In genomic region chr16:28317040-28317880, GRCh38 we compare ENCODE assay signal across 8 cellular contexts. TPM values are rescaled to one million over a fixed set of nuclear protein-coding genes. Genes with fewer than 3 reads are reported as not detected.
A peak's percentile ranks its signal among the peaks of the same experiment; 100 is the strongest.
DNase-seq lines count a peak whose midpoint lies in the region; ATAC-seq and TF ChIP-seq lines count a peak whose summit lies in the region.

No MANE protein-coding gene starts in this region.

- peak; percentile 23 for DNase-seq in DMS114 treated with DMSO at 0.1 percent for 48 hours (lab: John Stamatoyannopoulos, UW; ENCODE audit: unreplicated experiment)
- DNase-seq in KG1 (lab: John Stamatoyannopoulos, UW), result peak; percentile 12
- DNase-seq in activated CD4-positive, CD25-positive, alpha-beta regulatory T cell (lab: John Stamatoyannopoulos, UW), result peak; percentile 47 to 71 (median 60)
- DNase-seq in breast epithelium (ENCODE audit: low spot score in 2 of 2), result no peak
- DNase-seq in left lung, result peak in 1 of 2 donors; percentile 84
- DNase-seq in stimulated activated CD4-positive, alpha-beta T cell treated with anti-CD3 and anti-CD28 coated beads, TNF-alpha, amount 100 ng/mL, for 4 hours (ENCODE audit: low read depth in 3 of 3), result peak; percentile 50 to 62 (median 55)

- ATAC-seq in left lung (peak; percentile 83), HG03097 (IDR thresholded peaks at IDR 0.05; ENCODE audit: low FRiP score, unreplicated experiment) (no peak), HG02970 (IDR thresholded peaks at IDR 0.05; ENCODE audit: low FRiP score, unreplicated experiment) (no peak)

- H3K27me3 ChIP-seq in breast epithelium (no peaks in the 10 kb centered on the region), left lung (no peaks in the 10 kb centered on the region)

- no peak overlapping the region for H3K27ac ChIP-seq in breast epithelium
- no peak overlapping the region for H3K27ac ChIP-seq in left lung

- H3K9me3 ChIP-seq in breast epithelium (no peaks in the 10 kb centered on the region), left lung (no peaks in the 10 kb centered on the region)

- no peaks in the 10 kb centered on the region for H3K36me3 ChIP-seq in breast epithelium
- no peaks in the 10 kb centered on the region for H3K36me3 ChIP-seq in left lung

- intact Hi-C loops in breast epithelium (cut with DNase I; ENCODE audit: low total_unique reads) (no loop called here), left lung (cut with DNase I) (no loop called here)

- TF ChIP-seq CTCF in breast epithelium (IDR thresholded peaks at IDR 0.05) (peak; percentile 63 to 71 (median 65)), left lung (IDR thresholded peaks at IDR 0.05) (peak; percentile 83 to 85)

- TF ChIP-seq POLR2A in breast epithelium (IDR thresholded peaks at IDR 0.05), result no peak

- H3K4me3 ChIP-seq in breast epithelium, result no peak overlapping the region
- no peak overlapping the region for H3K4me3 ChIP-seq in left lung

- H3K4me1 ChIP-seq in breast epithelium, result no peaks in the 10 kb centered on the region
- no peaks in the 10 kb centered on the region for H3K4me1 ChIP-seq in left lung

RNA-seq across cellular contexts. Expression of gene SBK1, which starts 24.9 kb away (rescaled TPM):
- 1 to 10 TPM in 2 of 3 donors, under 1 TPM in 1; 0.16 to 1.5 (median 1.3) TPM for total RNA-seq in breast epithelium
- 1 to 10 TPM; 1.7 to 2.8 TPM for total RNA-seq in left lung

RNA-seq across cellular contexts. Expression of gene NPIPB6, which starts 46.0 kb away (rescaled TPM):
- total RNA-seq in breast epithelium (1 to 10 TPM in 2 of 3 donors, not detected in 1; 2.6 to 3.3 TPM), left lung (1 to 10 TPM in 1 of 2 donors, under 1 TPM in 1; 0.76 to 4.7 TPM)

Comparison
In these comparisons a context has a peak if more than half of its experiments do, and no peak if none do; other contexts are left out.
1. DNase-seq: peak in DMS114 treated with DMSO at 0.1 percent for 48 hours (single experiment), KG1 (single experiment), activated CD4-positive, CD25-positive, alpha-beta regulatory T cell (4 of 4) and stimulated activated CD4-positive, alpha-beta T cell treated with anti-CD3 and anti-CD28 coated beads, TNF-alpha, amount 100 ng/mL, for 4 hours (3 of 3); none in breast epithelium (0 of 2).